In genomic region chr18:23133860-23134779, GRCh38 we compare ENCODE assay signal across 1 cellular context.
TF ChIP-seq lines count a peak whose summit lies in the region.

No MANE protein-coding gene starts in this region.

TF ChIP-seq in IMR-90, 13 proteins besides CTCF, POLR2A, EP300 and RAD21 (continued from another document):
- no peak for TF ChIP-seq USF2 (IDR thresholded peaks at IDR 0.05; ENCODE audit: low read depth, low read length)
